In the genomic region with DNA sequence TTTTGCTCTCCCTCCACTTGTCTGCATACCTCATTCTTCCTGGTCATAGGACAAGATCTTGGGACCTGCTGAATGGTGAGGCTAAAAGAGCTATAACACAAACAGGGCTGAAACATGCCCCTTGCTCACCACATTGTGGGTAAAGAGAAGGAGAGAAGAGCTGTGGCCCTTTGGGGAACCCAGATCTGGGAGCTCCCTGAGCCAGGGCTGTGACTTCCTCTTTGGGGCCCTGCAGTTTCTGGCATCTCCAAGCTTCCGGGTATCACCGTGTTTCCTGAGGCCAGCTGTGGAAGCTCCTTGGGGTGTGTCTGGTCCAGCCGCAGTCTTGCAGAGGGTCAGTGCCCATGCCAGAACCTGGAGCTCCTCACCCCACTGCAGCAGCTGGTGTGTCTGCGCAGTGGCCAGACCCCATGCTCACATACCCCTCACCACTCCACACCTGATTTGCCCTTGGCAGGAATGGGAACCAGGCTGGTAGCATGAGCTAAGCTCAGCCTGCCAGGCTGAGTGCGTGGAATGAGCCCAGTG, we compare ENCODE assay signal across 24 cellular contexts. TPM values are rescaled to one million over a fixed set of nuclear protein-coding genes. Genes with fewer than 3 reads are reported as not detected.
"Had no signal": no experiment of that assay in that cellular context is flagged by ENCODE, and none has a peak within 500 bp of the region (broad histone marks: within the 10 kb centered on the region; RNA-seq: fewer than 3 reads in every experiment).

No MANE protein-coding gene starts in this region.

- H3K27ac ChIP-seq: adrenal gland, body of pancreas, breast epithelium, KMS-11, Peyer's patch had no signal

- H3K4me1 Mint-ChIP-seq: activated CD4-positive, alpha-beta T cell treated with anti-CD3 and anti-CD28 coated beads, Interleukin-2, amount 10 ng/mL, durations not matched to agents 24 days and 14 days had no signal

- H3K4me3 ChIP-seq: adrenal gland, body of pancreas, breast epithelium, Peyer's patch had no signal

- H3K36me3 Mint-ChIP-seq: activated naive CD4-positive, alpha-beta T cell treated with anti-CD3 and anti-CD28 coated beads, Interleukin-2, amount 50 U/mL, for 72 hours had no signal

- DNase-seq: activated CD4-positive, alpha-beta T cell treated with anti-CD3 and anti-CD28 coated beads, Interleukin-2, amount 10 ng/mL, durations not matched to agents 24 days and 14 days; activated CD4-positive, alpha-beta T cell treated with anti-CD3 and anti-CD28 coated beads, Interleukin-2, amount 50 U/mL, for 4 hours; activated CD8-positive, alpha-beta T cell treated with anti-CD3 and anti-CD28 coated beads for 36 hours; activated gamma-delta T cell treated with Interleukin-2 at 50 U/mL for 16 hours; activated naive CD4-positive, alpha-beta T cell treated with anti-CD3 and anti-CD28 coated beads for 36 hours; activated T-cell treated with anti-CD3 and anti-CD28 coated beads, Interleukin-2, amount 50 U/mL, for 4 hours; adrenal gland; body of pancreas; NCI-H1048; NCI-H1436 treated with DMSO at 0.1 percent for 48 hours; NCI-H1694 treated with DMSO at 0.1 percent for 48 hours; NCI-H2029; NCI-H345; NCI-H524 treated with DMSO at 0.1 percent for 48 hours; Peyer's patch; RPMI8226; SIG-M5 had no signal

- H3K4me1 ChIP-seq: adrenal gland, body of pancreas, breast epithelium, Peyer's patch had no signal

- H3K27me3 ChIP-seq: adrenal gland, body of pancreas, breast epithelium, Peyer's patch had no signal

- H3K27ac Mint-ChIP-seq: activated CD4-positive, alpha-beta T cell treated with anti-CD3 and anti-CD28 coated beads, Interleukin-2, amount 10 ng/mL, durations not matched to agents 24 days and 14 days; activated CD8-positive, alpha-beta T cell treated with anti-CD3 and anti-CD28 coated beads for 36 hours; activated naive CD4-positive, alpha-beta T cell treated with anti-CD3 and anti-CD28 coated beads for 36 hours; activated naive CD4-positive, alpha-beta T cell treated with anti-CD3 and anti-CD28 coated beads, Interleukin-2, amount 50 U/mL, for 72 hours; activated T-helper 1 cell treated with anti-CD3 and anti-CD28 coated beads, Interleukin-12 subunit alpha, Interleukin-12 subunit beta, Interleukin-2, Interleukin-4 antibody, amounts not matched to agents 30 ng/mL and 10 ng/mL and 1 ng/mL, durations not matched to agents 14 hours and 24 hours and 36 hours; T-helper 1 cell treated with Interleukin-12 subunit alpha and Interleukin-12 subunit beta and Interleukin-4 antibody, amounts not matched to agents 30 μg/mL and 1 μg/mL, for 36 hours; T-helper 2 cell treated with Interferon-gamma antibody and Interleukin-4, amounts not matched to agents 5 μg/mL and 100 μg/mL, for 36 hours had no signal

- H3K9me3 ChIP-seq: adrenal gland, body of pancreas, Peyer's patch had no signal

- H3K9me3 Mint-ChIP-seq: activated CD4-positive, alpha-beta T cell treated with anti-CD3 and anti-CD28 coated beads, Interleukin-2, amount 10 ng/mL, durations not matched to agents 24 days and 14 days; activated CD8-positive, alpha-beta T cell treated with anti-CD3 and anti-CD28 coated beads for 36 hours; activated T-cell treated with anti-CD3 and anti-CD28 coated beads, Interleukin-2, amount 50 U/mL, for 4 hours; activated T-helper 1 cell treated with anti-CD3 and anti-CD28 coated beads, Interleukin-12 subunit alpha, Interleukin-12 subunit beta, Interleukin-2, Interleukin-4 antibody, amounts not matched to agents 30 ng/mL and 10 ng/mL and 1 ng/mL, durations not matched to agents 14 hours and 24 hours and 36 hours; T-helper 2 cell treated with Interferon-gamma antibody and Interleukin-4, amounts not matched to agents 5 μg/mL and 100 μg/mL, for 36 hours had no signal

- H3K4me3 Mint-ChIP-seq: activated CD4-positive, alpha-beta T cell treated with anti-CD3 and anti-CD28 coated beads, Interleukin-2, amount 10 ng/mL, durations not matched to agents 24 days and 14 days; activated CD8-positive, alpha-beta T cell treated with anti-CD3 and anti-CD28 coated beads for 36 hours; activated naive CD4-positive, alpha-beta T cell treated with anti-CD3 and anti-CD28 coated beads for 36 hours; activated T-cell treated with anti-CD3 and anti-CD28 coated beads, Interleukin-2, amount 50 U/mL, for 4 hours; activated T-helper 1 cell treated with anti-CD3 and anti-CD28 coated beads, Interleukin-12 subunit alpha, Interleukin-12 subunit beta, Interleukin-2, Interleukin-4 antibody, amounts not matched to agents 30 ng/mL and 10 ng/mL and 1 ng/mL, durations not matched to agents 14 hours and 24 hours and 36 hours; T-helper 1 cell treated with Interleukin-12 subunit alpha and Interleukin-12 subunit beta and Interleukin-4 antibody, amounts not matched to agents 30 μg/mL and 1 μg/mL, for 36 hours; T-helper 2 cell treated with Interferon-gamma antibody and Interleukin-4, amounts not matched to agents 5 μg/mL and 100 μg/mL, for 36 hours had no signal

- H3K27me3 Mint-ChIP-seq: activated CD4-positive, alpha-beta T cell treated with anti-CD3 and anti-CD28 coated beads, Interleukin-2, amount 10 ng/mL, durations not matched to agents 24 days and 14 days; activated CD8-positive, alpha-beta T cell treated with anti-CD3 and anti-CD28 coated beads for 36 hours had no signal

- H3K36me3 ChIP-seq: adrenal gland, breast epithelium, Peyer's patch had no signal

RNA-seq across cellular contexts. Expression of a gene that starts 34.0 kb away (rescaled TPM):
- total RNA-seq: activated CD4-positive, alpha-beta T cell treated with anti-CD3 and anti-CD28 coated beads, Interleukin-2, amount 10 ng/mL, durations not matched to agents 24 days and 14 days; activated CD8-positive, alpha-beta memory T cell treated with anti-CD3 and anti-CD28 coated beads for 36 hours; activated CD8-positive, alpha-beta T cell treated with anti-CD3 and anti-CD28 coated beads for 36 hours; activated naive CD4-positive, alpha-beta T cell treated with anti-CD3 and anti-CD28 coated beads for 36 hours; activated naive CD4-positive, alpha-beta T cell treated with anti-CD3 and anti-CD28 coated beads, Interleukin-2, amount 50 U/mL, for 72 hours; activated T-helper 1 cell treated with anti-CD3 and anti-CD28 coated beads, Interleukin-12 subunit alpha, Interleukin-12 subunit beta, Interleukin-2, Interleukin-4 antibody, amounts not matched to agents 30 ng/mL and 10 ng/mL and 1 ng/mL, durations not matched to agents 14 hours and 24 hours and 36 hours; body of pancreas had no signal
